In genomic region chr12:46260153-46260912, GRCh38 we compare ENCODE assay signal across 11 cellular contexts. TPM values are rescaled to one million over a fixed set of nuclear protein-coding genes. Genes with fewer than 3 reads are reported as not detected.
DNase-seq lines count a peak whose midpoint lies in the region; ATAC-seq, FAIRE-seq and TF ChIP-seq lines count a peak whose summit lies in the region.
"Had no signal": no experiment of that assay in that cellular context is flagged by ENCODE, and none has a peak within 500 bp of the region (broad histone marks: within the 10 kb centered on the region; RNA-seq: fewer than 3 reads in every experiment).

No MANE protein-coding gene starts in this region.

- FAIRE-seq in keratinocyte (lab: Jason Lieb, UNC) (peak; percentile 66), kidney (lab: Jason Lieb, UNC) (no peak), GM12891 (lab: Jason Lieb, UNC) (no peak)

- dilution Hi-C loops in mammary epithelial cell (cut with HindIII; ENCODE audit: low sequenced_read_pairs) (no loop called here), keratinocyte (cut with MboI; ENCODE audit: extremely low pct_ligation_motif_present, low sequenced_read_pairs) (no loop called here)

- H3K9me3 ChIP-seq in cardiac muscle cell (ENCODE audit: low read depth) (no peaks in the 10 kb centered on the region), mammary epithelial cell (replicated peaks; ENCODE audit: insufficient read depth, low read length) (no peaks in the 10 kb centered on the region), keratinocyte (ENCODE audit: control insufficient read depth, low read depth, low read length) (no peaks in the 10 kb centered on the region), kidney (ENCODE audit: control insufficient read depth in 1 of 2, low read length in 2 of 2) (no peaks in the 10 kb centered on the region)
- H3K9me3 ChIP-seq: BE2C had no signal

- H3K27me3 ChIP-seq in cardiac muscle cell = no peaks in the 10 kb centered on the region
- H3K27me3 ChIP-seq in mammary epithelial cell (ENCODE audit: insufficient read depth, low read length) = no peaks in the 10 kb centered on the region
- H3K27me3 ChIP-seq in keratinocyte (ENCODE audit: control insufficient read depth, extremely low read depth, insufficient read depth, low read length) = no peaks in the 10 kb centered on the region
- H3K27me3 ChIP-seq: BE2C had no signal

- 47% methylated on average over 5 of the region's 5 CpGs for WGBS in mammary epithelial cell (ENCODE audit: low coverage, missing lambda C conversion rate)

- H3K79me2 ChIP-seq in mammary epithelial cell (ENCODE audit: insufficient read depth, low read length) (peaks cover 98% of the 10 kb centered on the region), keratinocyte (ENCODE audit: control insufficient read depth, insufficient read depth, low read length) (peaks cover 98% of the 10 kb centered on the region)

- H3K36me3 ChIP-seq in cardiac muscle cell (no peaks in the 10 kb centered on the region), mammary epithelial cell (ENCODE audit: insufficient read depth, low read length) (no peaks in the 10 kb centered on the region), keratinocyte (ENCODE audit: control insufficient read depth in 2 of 2, extremely low read depth in 1 of 2, insufficient read depth in 2 of 2, low read length in 2 of 2) (peaks cover 3 to 23% of the 10 kb centered on the region in 2 experiments), kidney (ENCODE audit: control insufficient read depth in 1 of 2, insufficient read depth in 2 of 2, low read length in 2 of 2) (no peaks in the 10 kb centered on the region)

- BruUV-seq in mammary epithelial cell (replicated peaks; lab: Mats Ljungman, UMichigan) = no TSS peak

- H3K27ac ChIP-seq in cardiac muscle cell = peak overlapping the region; percentile 98
- peak overlapping the region; percentile 65 for H3K27ac ChIP-seq in mammary epithelial cell (ENCODE audit: insufficient read depth, low read depth, low read length)
- H3K27ac ChIP-seq in keratinocyte (ENCODE audit: control insufficient read depth, insufficient read depth, low read length) = peak overlapping the region; percentile 62
- H3K27ac ChIP-seq in kidney (ENCODE audit: low read depth in 2 of 2, low read length in 2 of 2) = peak overlapping the region in 1 of 2 donors; percentile 12

- peaks cover 5% of the 10 kb centered on the region for H3K9me1 ChIP-seq in keratinocyte (ENCODE audit: control insufficient read depth, extremely low read depth, insufficient read depth, low read length)

- ATAC-seq in GM18858 (IDR thresholded peaks at IDR 0.05; ENCODE audit: unreplicated experiment) = no peak
- ATAC-seq: activated CD8-positive, alpha-beta memory T cell treated with anti-CD3 and anti-CD28 coated beads, Interleukin-2, amount 10 ng/mL, durations not matched to agents 7 days and 5 days had no signal

- DNase-seq in cardiac muscle cell (ENCODE audit: low read depth in 1 of 2, low spot score in 1 of 2) = peak; percentile 51 to 65
- no peak for DNase-seq in cardiac septum (ENCODE audit: low spot score)
- DNase-seq in mammary epithelial cell = no peak
- DNase-seq in keratinocyte (ENCODE audit: low read depth, low spot score) = no peak
- DNase-seq in kidney = no peak
- no peak for DNase-seq in NCI-H2107 (lab: John Stamatoyannopoulos, UW)
- DNase-seq in GM12891 (ENCODE audit: insufficient read length, low spot score) = no peak
- DNase-seq: activated CD8-positive, alpha-beta memory T cell treated with anti-CD3 and anti-CD28 coated beads, Interleukin-2, amount 10 ng/mL, durations not matched to agents 7 days and 5 days; BE2C; NCI-H187 treated with DMSO at 0.1 percent for 48 hours had no signal

- in situ Hi-C loops in mammary epithelial cell (cut with MboI; ENCODE audit: low sequenced_read_pairs in 2 of 2) = loop anchor here in 1 of 2 donors (10.0 to 25.0 kb wide), 2 partner anchors 94 to 302 kb away; no protein-coding TSS in a partner anchor

- TF ChIP-seq POLR2A in GM12891 (IDR thresholded peaks at IDR 0.05; ENCODE audit: low read depth, low read length) = no peak

- H4K20me1 ChIP-seq in mammary epithelial cell (ENCODE audit: insufficient read depth, low read length) (peaks cover 37% of the 10 kb centered on the region), keratinocyte (ENCODE audit: control insufficient read depth, extremely low read depth, insufficient read depth, low read length) (peaks cover 47% of the 10 kb centered on the region)

- peak overlapping the region; percentile 33 for H3K9ac ChIP-seq in mammary epithelial cell (ENCODE audit: insufficient read depth, low read length)
- H3K9ac ChIP-seq in keratinocyte (ENCODE audit: control insufficient read depth, extremely low read depth, insufficient read depth, low read length) = no peak overlapping the region
- H3K9ac ChIP-seq in kidney (ENCODE audit: low read length in 2 of 2) = no peak overlapping the region

- peaks cover 58% of the 10 kb centered on the region for H3K4me1 ChIP-seq in cardiac muscle cell (ENCODE audit: low read depth)
- peaks cover 59% of the 10 kb centered on the region for H3K4me1 ChIP-seq in mammary epithelial cell (ENCODE audit: insufficient read depth, low read length)
- peaks cover 61% of the 10 kb centered on the region for H3K4me1 ChIP-seq in keratinocyte (ENCODE audit: control insufficient read depth, extremely low read depth, insufficient read depth, low read length)
- peaks cover 2 to 12% of the 10 kb centered on the region in 2 donors for H3K4me1 ChIP-seq in kidney (ENCODE audit: control insufficient read depth in 1 of 2, insufficient read depth in 1 of 2, low read depth in 1 of 2, low read length in 2 of 2)

- H3K4me2 ChIP-seq in mammary epithelial cell (ENCODE audit: insufficient read depth, low read depth, low read length) = peak overlapping the region; percentile 61
- H3K4me2 ChIP-seq in keratinocyte (ENCODE audit: control insufficient read depth, extremely low read depth, insufficient read depth, low read depth, low read length) = peak overlapping the region; percentile 39

- CTCF ChIA-PET in mammary epithelial cell (lab: Charles Lee; ENCODE audit: low non-redundant PET) = interaction anchor here (0.5 kb wide), 1 partner anchor 135 kb away, joined by 6 read pairs; no protein-coding TSS in a partner anchor

- no peak for TF ChIP-seq CTCF in cardiac muscle cell (IDR thresholded peaks at IDR 0.05; ENCODE audit: low read depth, low read length)
- no peak for TF ChIP-seq CTCF in mammary epithelial cell (conservative IDR thresholded peaks at IDR 0.05 in 1 of 2, IDR thresholded peaks at IDR 0.05 in 1 of 2; ENCODE audit: extremely low read depth in 1 of 2, insufficient read depth in 1 of 2, low read depth in 1 of 2, low read length in 2 of 2)
- TF ChIP-seq CTCF in keratinocyte (optimal IDR thresholded peaks at IDR 0.05 in 1 of 3, IDR thresholded peaks at IDR 0.05 in 1 of 3, conservative IDR thresholded peaks at IDR 0.05 in 1 of 3; ENCODE audit: extremely low read depth in 1 of 3, insufficient read depth in 2 of 3, low read length in 3 of 3) = no peak
- no peak for TF ChIP-seq CTCF in kidney (IDR thresholded peaks at IDR 0.05; ENCODE audit: borderline replicate concordance, extremely low read depth, insufficient read depth)

- intact Hi-C loops in cardiac septum (cut with DNase I) (no loop called here), mammary epithelial cell (cut with micrococcal nuclease) (no loop called here), kidney (cut with DNase I) (no loop called here)

- H2AFZ ChIP-seq in mammary epithelial cell (ENCODE audit: low read depth, low read length) (no peak overlapping the region), keratinocyte (ENCODE audit: control insufficient read depth, low read length) (no peak overlapping the region)

- H3K4me3 ChIP-seq in cardiac muscle cell (no peak overlapping the region), mammary epithelial cell (replicated peaks in 1 of 3; ENCODE audit: insufficient read depth in 1 of 3, low read depth in 2 of 3, low read length in 3 of 3) (no peak overlapping the region), keratinocyte (ENCODE audit: control insufficient read depth in 2 of 3, extremely low read depth in 1 of 3, insufficient read depth in 2 of 3, low read depth in 1 of 3, low read length in 3 of 3) (no peak overlapping the region), kidney (ENCODE audit: low read length in 2 of 2) (no peak overlapping the region)

TF ChIP-seq in GM12891, 5 proteins besides CTCF, POLR2A, EP300 and RAD21:
- no peak for TF ChIP-seq TAF1 (IDR thresholded peaks at IDR 0.05; ENCODE audit: low read depth, low read length)
- no peak for TF ChIP-seq SPI1 (IDR thresholded peaks at IDR 0.05; ENCODE audit: low read depth, low read length)

RNA-seq across cellular contexts. Expression of gene SLC38A1, which starts 8.5 kb away (rescaled TPM):
- total RNA-seq in cardiac muscle cell = 50.8 and 59.6 TPM in 2 replicates
- polyA plus RNA-seq in cardiac muscle cell = 54.3 and 62.2 TPM in 2 replicates
- total RNA-seq in cardiac septum = 64.4 TPM
- total RNA-seq in mammary epithelial cell = 100 to 1,000 TPM; 208 to 360 TPM
- 106 TPM for polyA plus RNA-seq in mammary epithelial cell
- 301 TPM for polyA minus RNA-seq in mammary epithelial cell
- 96.7 to 134 TPM (median 112 TPM) in 3 replicates for polyA plus RNA-seq in keratinocyte
- 22.8 TPM for polyA plus RNA-seq in keratinocyte (2011; ENCODE audit: low read depth)
- polyA plus RNA-seq in keratinocyte (2011; cell fraction: cytosol; rRNA removed) = 44.0 and 85.3 TPM in 2 replicates
- polyA plus RNA-seq in keratinocyte (2011; cell fraction: nucleus; rRNA removed) = 125 and 159 TPM in 2 replicates
- polyA plus RNA-seq in keratinocyte (2012; ENCODE audit: low replicate concordance) = 67.3 and 98.6 TPM in 2 replicates
- polyA minus RNA-seq in keratinocyte = 93.3 to 351 TPM (median 247 TPM) in 3 replicates
- polyA minus RNA-seq in keratinocyte (2011; cell fraction: cytosol; rRNA and poly(A)+ RNA removed) = 150 TPM
- polyA minus RNA-seq in keratinocyte (2011; cell fraction: nucleus; rRNA and poly(A)+ RNA removed) = 272 and 442 TPM in 2 replicates
- total RNA-seq in kidney = 124 TPM
- polyA plus RNA-seq in kidney (ENCODE audit: insufficient read depth, low read depth, low replicate concordance) = 13.3 TPM
- 43.1 TPM for polyA plus RNA-seq in GM12891 (2012; ENCODE audit: low read depth, missing spikeins)

Comparison
In these comparisons a context has a peak if more than half of its experiments do, and no peak if none do; other contexts are left out.
1. DNase-seq: peak in cardiac muscle cell (2 of 2); none in cardiac septum (single experiment), mammary epithelial cell (single experiment), keratinocyte (single experiment), kidney (single experiment), NCI-H2107 (single experiment) and GM12891 (single experiment).